Comparison of ENCODE assay signal across 7 cellular contexts in the genomic region with DNA sequence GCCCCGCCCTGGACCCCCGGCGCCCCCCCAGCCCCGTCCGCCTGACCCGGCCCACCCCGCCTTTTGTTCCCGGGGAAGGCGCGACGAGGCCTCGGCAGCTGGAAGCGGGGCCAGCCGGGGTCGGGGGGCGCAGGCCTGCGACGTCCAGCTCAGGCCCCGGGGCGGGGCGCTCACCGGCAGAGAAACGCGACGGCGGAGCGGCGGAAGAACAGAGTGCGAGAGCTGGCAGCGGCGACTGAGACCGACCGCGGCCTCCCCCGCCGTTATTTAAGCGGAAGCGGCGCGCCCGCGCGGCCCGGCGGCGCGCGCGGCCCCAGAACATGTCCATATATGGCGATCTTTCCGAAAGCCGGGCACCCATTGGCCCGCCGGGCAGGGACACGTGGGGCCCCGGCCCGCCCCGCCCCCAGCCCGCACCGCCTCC.
DNase-seq lines count a peak whose midpoint lies in the region; ATAC-seq lines count a peak whose summit lies in the region.

A gene (minus strand): TSS at position 240 of the 424 bp plus-strand sequence. CDS start 445 bp downstream, outside the sequence.

- ATAC-seq in GM18519 (IDR thresholded peaks at IDR 0.05; ENCODE audit: low FRiP score, unreplicated experiment) (peak; percentile 39), HG03139 (IDR thresholded peaks at IDR 0.05; ENCODE audit: unreplicated experiment) (peak; percentile 31)
- peak; percentile 68 to 70 for ATAC-seq in activated CD4-positive, CD25-positive, alpha-beta regulatory T cell treated with anti-CD3 and anti-CD28 coated beads, Interleukin-2, amount 50 U/mL, for 24 hours

- DNase-seq in NCI-H446 treated with DMSO at 0.1 percent for 48 hours (lab: John Stamatoyannopoulos, UW) (peak; percentile 86), islet precursor cell (peak; percentile 96)
- peak; percentile 87 for DNase-seq in central memory CD4-positive, alpha-beta T cell
- peak; percentile 79 to 85 for DNase-seq in stimulated activated CD4-positive, alpha-beta T cell treated with anti-CD3 and anti-CD28 coated beads, Interleukin-12 subunit alpha, Interleukin-12 subunit beta, amount 100 ng/mL, for 24 hours (ENCODE audit: low read depth in 2 of 2)

Comparison
In these comparisons a context has a peak if more than half of its experiments do, and no peak if none do; other contexts are left out.
1. Peak in every context shown above with its lines: DNase-seq and ATAC-seq.